ENCODE assay signal across 11 cellular contexts in the genomic region with DNA sequence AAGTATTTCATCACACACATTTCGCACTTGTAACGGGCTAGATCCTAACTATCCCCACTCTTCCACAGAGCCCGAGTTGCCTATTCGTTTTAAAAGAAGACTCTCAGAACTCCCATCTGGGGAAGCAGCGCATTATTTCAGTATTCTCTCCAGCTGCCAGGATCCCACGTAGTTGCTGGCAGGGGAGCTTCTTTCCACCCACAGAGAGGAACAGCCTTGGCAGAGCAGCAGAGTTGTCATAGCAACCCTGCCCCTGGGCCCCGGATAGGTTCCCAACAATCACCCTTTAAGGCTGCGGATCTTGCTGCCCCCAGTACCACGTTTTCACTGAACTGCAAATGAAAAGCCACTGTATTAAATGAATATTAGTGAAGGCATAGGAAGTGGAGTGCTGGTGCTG.
DNase-seq lines count a peak whose midpoint lies in the region; ATAC-seq and TF ChIP-seq lines count a peak whose summit lies in the region.
"Had no signal": no experiment of that assay in that cellular context is flagged by ENCODE, and none has a peak within 500 bp of the region (broad histone marks: within the 10 kb centered on the region; RNA-seq: fewer than 3 reads in every experiment).

No MANE protein-coding gene starts in this region.

- H3K4me3 ChIP-seq in PC-3 (ENCODE audit: low read length): no peak overlapping the region
- H3K4me3 ChIP-seq: skin epidermis had no signal

- H3K4me2 ChIP-seq in PC-3 (ENCODE audit: low read length): no peak overlapping the region

- ATAC-seq in Right ventricle myocardium inferior: peak; percentile 46
- no peak for ATAC-seq in PC-3

- no peaks in the 10 kb centered on the region for H4K20me1 ChIP-seq in PC-3 (ENCODE audit: low read length)

- no peaks in the 10 kb centered on the region for H3K36me3 ChIP-seq in PC-3 (ENCODE audit: low read depth, low read length)

- H3K27me3 Mint-ChIP-seq in brain: no peaks in the 10 kb centered on the region

- intact Hi-C loops in Right ventricle myocardium inferior (cut with DNase I) (no loop called here), cardiac septum (cut with DNase I) (no loop called here), PC-3 (cut with micrococcal nuclease) (no loop called here)

- H3K9me3 Mint-ChIP-seq in brain: peaks cover 0 to 22% (median 6%) of the 10 kb centered on the region in 5 experiments
- H3K9me3 Mint-ChIP-seq: T-helper 2 cell treated with Interferon-gamma antibody and Interleukin-4, amounts not matched to agents 5 μg/mL and 100 μg/mL, for 36 hours had no signal

- no TSS peak for BruUV-seq in PC-3 (replicated peaks; lab: Mats Ljungman, UMichigan)

- no peaks in the 10 kb centered on the region for H3K79me2 ChIP-seq in PC-3 (ENCODE audit: low read length)

- H3K4me3 Mint-ChIP-seq in brain: peak overlapping the region; percentile 59 to 79 (median 72)
- H3K4me3 Mint-ChIP-seq: T-helper 2 cell treated with Interferon-gamma antibody and Interleukin-4, amounts not matched to agents 5 μg/mL and 100 μg/mL, for 36 hours had no signal

- no peaks in the 10 kb centered on the region for H3K27me3 ChIP-seq in PC-3 (ENCODE audit: low read length)

- DNase-seq in Right ventricle myocardium inferior (ENCODE audit: missing footprints): no peak
- no peak for DNase-seq in cardiac septum (ENCODE audit: low spot score)
- peak; percentile 6 for DNase-seq in iris pigment epithelial cell (ENCODE audit: low read depth)
- peak; percentile 44 for DNase-seq in ureter (ENCODE audit: low spot score)
- DNase-seq in activated T-cell treated with anti-CD3 and anti-CD28 coated beads for 4 hours: no peak
- no peak for DNase-seq in NCI-H146 treated with DMSO at 0.1 percent for 48 hours (lab: John Stamatoyannopoulos, UW; ENCODE audit: unreplicated experiment)
- DNase-seq in PC-3: no peak
- DNase-seq: NCI-H82 had no signal

- H3K9me3 ChIP-seq in PC-3 (ENCODE audit: low read length): no peaks in the 10 kb centered on the region

- H3K9me2 ChIP-seq in PC-3 (replicated peaks; ENCODE audit: low read length): no peaks in the 10 kb centered on the region

- H2AFZ ChIP-seq in PC-3 (ENCODE audit: low read length): no peak overlapping the region

- H3K36me3 Mint-ChIP-seq in brain: peaks cover 37% of the 10 kb centered on the region

- no peaks in the 10 kb centered on the region; the same call in 1 of the 2 replicates for H3K4me1 ChIP-seq in PC-3 (ENCODE audit: insufficient read depth, low read length)

- CTCF ChIA-PET in PC-3 (lab: Charles Lee): no interaction called here

- POLR2A ChIA-PET in PC-3 (lab: Charles Lee; ENCODE audit: unreplicated experiment): no interaction called here

- no peak overlapping the region for H3K27ac ChIP-seq in PC-3 (ENCODE audit: low read length)
- H3K27ac ChIP-seq: skin epidermis had no signal

- H3K27ac Mint-ChIP-seq in brain: peak overlapping the region; percentile 93 to 99 (median 96)
- H3K27ac Mint-ChIP-seq: T-helper 2 cell treated with Interferon-gamma antibody and Interleukin-4, amounts not matched to agents 5 μg/mL and 100 μg/mL, for 36 hours had no signal

- peaks cover 55% of the 10 kb centered on the region for H3K4me1 Mint-ChIP-seq in brain

- H3K9ac ChIP-seq in PC-3 (ENCODE audit: low read length): no peak overlapping the region

- TF ChIP-seq CTCF in brain (conservative IDR thresholded peaks at IDR 0.05) (no peak), PC-3 (conservative IDR thresholded peaks at IDR 0.05; ENCODE audit: low read depth, low read length) (no peak)

- H3F3A ChIP-seq in PC-3 (ENCODE audit: low read length, unreplicated experiment): no peaks in the 10 kb centered on the region

Comparison
In these comparisons a context has a peak if more than half of its experiments do, and no peak if none do; other contexts are left out.
1. DNase-seq: peak in iris pigment epithelial cell (single experiment) and ureter (single experiment); none in Right ventricle myocardium inferior (single experiment), cardiac septum (single experiment), activated T-cell treated with anti-CD3 and anti-CD28 coated beads for 4 hours (single experiment), NCI-H146 treated with DMSO at 0.1 percent for 48 hours (single experiment) and PC-3 (single experiment).